Comparison of ENCODE assay signal across 14 cellular contexts in the genomic region with DNA sequence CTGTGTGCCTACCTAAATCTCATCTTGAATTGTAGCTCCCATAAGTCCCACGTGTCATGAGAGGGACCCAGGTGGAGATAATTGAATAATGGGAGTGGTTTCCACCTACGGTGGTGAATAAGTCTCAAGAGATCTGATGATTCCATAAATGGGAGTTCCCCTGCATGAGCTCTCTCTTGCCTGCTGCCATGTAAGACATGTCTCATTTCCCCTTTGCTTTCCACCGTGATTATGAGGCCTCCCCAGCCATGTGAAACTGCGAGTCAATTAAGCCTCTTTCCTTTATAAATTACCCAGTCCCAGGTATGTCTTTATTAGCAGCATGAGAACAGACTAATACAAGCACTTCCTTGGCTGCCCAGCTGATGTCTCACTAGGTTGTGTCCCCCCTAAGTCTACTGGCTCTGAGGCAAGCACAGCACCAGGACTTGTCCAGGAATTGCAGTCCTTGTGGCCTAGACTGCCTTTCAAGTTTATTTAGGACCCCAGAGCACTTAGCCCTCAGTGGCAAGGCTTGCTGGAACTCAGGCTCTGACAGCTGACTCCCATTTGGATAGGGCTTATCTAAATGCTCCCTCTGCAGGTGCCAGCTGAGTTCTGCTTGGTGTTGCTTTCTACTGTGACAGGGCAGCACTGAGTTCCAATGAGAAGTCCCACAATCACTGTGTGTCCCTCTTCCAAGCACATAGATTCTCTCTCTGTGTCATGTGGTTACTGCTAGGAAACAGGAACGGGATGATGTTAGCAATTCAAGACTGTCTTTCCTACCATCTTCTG. TPM values are rescaled to one million over a fixed set of nuclear protein-coding genes. Genes with fewer than 3 reads are reported as not detected.
DNase-seq lines count a peak whose midpoint lies in the region; ATAC-seq and TF ChIP-seq lines count a peak whose summit lies in the region.
"Had no signal": no experiment of that assay in that cellular context is flagged by ENCODE, and none has a peak within 500 bp of the region (broad histone marks: within the 10 kb centered on the region; RNA-seq: fewer than 3 reads in every experiment).

No MANE protein-coding gene starts in this region.

- H3K14ac ChIP-seq in H9 (ENCODE audit: insufficient read depth, low read length) = no peak overlapping the region

- in situ Hi-C loops in astrocyte of the cerebellum (cut with HindIII; ENCODE audit: low sequenced_read_pairs) = no loop called here

- H4K20me1 ChIP-seq in H9 (ENCODE audit: control insufficient read depth, insufficient read depth, insufficient read length) (no peaks in the 10 kb centered on the region), hepatocyte (ENCODE audit: insufficient read depth, poor library complexity, severe bottlenecking) (no peaks in the 10 kb centered on the region)

- no peak overlapping the region for H3K56ac ChIP-seq in H9 (ENCODE audit: insufficient read length, low read depth, low read length)

- no peaks in the 10 kb centered on the region for H3K79me2 ChIP-seq in H9 (ENCODE audit: insufficient read depth, low read length)
- no peaks in the 10 kb centered on the region for H3K79me2 ChIP-seq in hepatocyte

- no peak overlapping the region for H3K9ac ChIP-seq in H9 (ENCODE audit: extremely low read depth, insufficient read length, low read length)

- no peak overlapping the region for H4K5ac ChIP-seq in H9 (ENCODE audit: insufficient read length, low read depth, low read length)

- no peaks in the 10 kb centered on the region for H3K4me1 Mint-ChIP-seq in Calu3 (ENCODE audit: low read depth, unreplicated experiment)
- 0 out of 4 replicates have a peak, but pooled peaks cover 0 to 4% of the 10 kb centered on the region in 2 experiments for H3K4me1 Mint-ChIP-seq in H9
- H3K4me1 Mint-ChIP-seq: IgD-negative memory B cell had no signal

- H3K4me3 ChIP-seq in astrocyte of the cerebellum (ENCODE audit: low read depth, low read length) (no peak overlapping the region), hepatocyte (no peak overlapping the region)

- no peak overlapping the region for H4K8ac ChIP-seq in H9 (replicated peaks; ENCODE audit: insufficient read length, low read depth, low read length)

- no peak overlapping the region for H3K23ac ChIP-seq in H9 (ENCODE audit: insufficient read length, low read depth, low read length)

- no peaks in the 10 kb centered on the region for H3K9me2 ChIP-seq in hepatocyte (replicated peaks; ENCODE audit: insufficient read depth)

- H2BK20ac ChIP-seq in H9 (ENCODE audit: low read depth, low read length, poor library complexity, severe bottlenecking) = no peak overlapping the region

- intact Hi-C loops in Calu3 (cut with micrococcal nuclease; ENCODE audit: unreplicated experiment) = loop anchor here (5.0 to 10.0 kb wide), 2 partner anchors 157 to 250 kb away; no protein-coding TSS in a partner anchor

- no peak overlapping the region for H2BK12ac ChIP-seq in H9 (ENCODE audit: insufficient read length, low read depth, low read length)

- no TSS peak for BruUV-seq in Calu3 (replicated peaks; lab: Mats Ljungman, UMichigan)

- TF ChIP-seq CTCF in Calu3 (IDR thresholded peaks at IDR 0.05; ENCODE audit: unreplicated experiment) (no peak), H9 (conservative IDR thresholded peaks at IDR 0.05) (peak; percentile 62), astrocyte of the cerebellum (IDR thresholded peaks at IDR 0.05; ENCODE audit: low read depth, low read length, missing control alignments) (peak; percentile 15), hepatocyte (IDR thresholded peaks at IDR 0.05; ENCODE audit: poor library complexity) (peak; percentile 19), omental fat pad (IDR thresholded peaks at IDR 0.05) (no peak)

- no peak overlapping the region for H3K18ac ChIP-seq in H9 (ENCODE audit: insufficient read length, low read depth, low read length)

- no peak overlapping the region for H3K4me2 ChIP-seq in H9 (ENCODE audit: insufficient read depth, insufficient read length, low read length)
- H3K4me2 ChIP-seq in hepatocyte = no peak overlapping the region

- ATAC-seq in HG03039 (IDR thresholded peaks at IDR 0.05; ENCODE audit: unreplicated experiment) (no peak), omental fat pad (ENCODE audit: low FRiP score) (no peak)
- ATAC-seq: effector memory CD8-positive, alpha-beta T cell; sciatic nerve had no signal

- no peaks in the 10 kb centered on the region for H3K27me3 ChIP-seq in H9 (ENCODE audit: insufficient read depth, low read length)
- no peaks in the 10 kb centered on the region for H3K27me3 ChIP-seq in hepatocyte

- H3K9me3 Mint-ChIP-seq in Calu3 (ENCODE audit: low read depth, unreplicated experiment) (no peaks in the 10 kb centered on the region), H9 (peaks cover 8 to 12% of the 10 kb centered on the region in 2 experiments)

- no peaks in the 10 kb centered on the region for H3K36me3 Mint-ChIP-seq in Calu3 (ENCODE audit: insufficient read depth, unreplicated experiment)
- H3K36me3 Mint-ChIP-seq in H9 (ENCODE audit: insufficient read depth in 1 of 3, low read depth in 3 of 3) = peaks cover 2 to 13% (median 5%) of the 10 kb centered on the region in 3 experiments; a peak in 5 of 7 replicates
- H3K36me3 Mint-ChIP-seq: IgD-negative memory B cell had no signal

- H3K27me3 Mint-ChIP-seq in Calu3 (ENCODE audit: unreplicated experiment) = no peaks in the 10 kb centered on the region
- no peaks in the 10 kb centered on the region for H3K27me3 Mint-ChIP-seq in H9 (ENCODE audit: low read depth)
- H3K27me3 Mint-ChIP-seq: effector memory CD8-positive, alpha-beta T cell; IgD-negative memory B cell had no signal

- H3K9me3 ChIP-seq in H9 (ENCODE audit: control insufficient read depth, low read depth, low read length) = no peaks in the 10 kb centered on the region
- H3K9me3 ChIP-seq in hepatocyte (ENCODE audit: low read depth) = no peaks in the 10 kb centered on the region

- no peaks in the 10 kb centered on the region for H3K23me2 ChIP-seq in H9 (ENCODE audit: insufficient read length, low read depth, low read length, poor library complexity, severe bottlenecking)

- no peak overlapping the region for H2BK5ac ChIP-seq in H9 (ENCODE audit: insufficient read length, low read length)

- DNase-seq in Calu3 (peak; percentile 18), H9 (peak; percentile 71), astrocyte of the cerebellum (ENCODE audit: low read depth) (no peak), hepatocyte (ENCODE audit: low spot score) (peak; percentile 14), glomerular visceral epithelial cell (ENCODE audit: extremely low spot score) (no peak), omental fat pad (ENCODE audit: low spot score) (no peak)
- DNase-seq in stimulated activated CD4-positive, alpha-beta T cell treated with anti-CD3 and anti-CD28 coated beads, Interleukin-4, amount 100 ng/mL, for 24 hours = no peak
- DNase-seq: effector memory CD8-positive, alpha-beta T cell; NCI-H2081 treated with DMSO at 0.1 percent for 48 hours; trophoblast cell had no signal

- no peaks in the 10 kb centered on the region for H3K36me3 ChIP-seq in hepatocyte (replicated peaks; ENCODE audit: insufficient read depth, low read depth)

- H3K4me1 ChIP-seq in H9 (ENCODE audit: insufficient read depth, low read length) = no peaks in the 10 kb centered on the region
- no peaks in the 10 kb centered on the region for H3K4me1 ChIP-seq in hepatocyte (ENCODE audit: insufficient read depth)

- no peak overlapping the region for H4K91ac ChIP-seq in H9 (ENCODE audit: insufficient read length, low read depth, low read length)

- H3K27ac Mint-ChIP-seq in Calu3 (ENCODE audit: unreplicated experiment) (no peak overlapping the region), H9 (no peak overlapping the region)
- H3K27ac Mint-ChIP-seq: effector memory CD8-positive, alpha-beta T cell; IgD-negative memory B cell had no signal

- H3K27ac ChIP-seq in H9 (ENCODE audit: insufficient read length, low read depth, low read length) (no peak overlapping the region), hepatocyte (no peak overlapping the region)

- no peak overlapping the region for H2BK15ac ChIP-seq in H9 (ENCODE audit: low read depth, low read length)

- no peak overlapping the region for H2AFZ ChIP-seq in H9 (ENCODE audit: low read length)
- H2AFZ ChIP-seq in hepatocyte = no peak overlapping the region

- H3K79me1 ChIP-seq in H9 (ENCODE audit: insufficient read depth, low read depth, low read length, poor library complexity, severe bottlenecking) = no peaks in the 10 kb centered on the region

- no peak overlapping the region for H3T11ph ChIP-seq in H9 (ENCODE audit: low read length)

- no peak overlapping the region for H2AK5ac ChIP-seq in H9 (ENCODE audit: insufficient read length, low read length)

- H2BK120ac ChIP-seq in H9 (ENCODE audit: low read depth, low read length, poor library complexity, severe bottlenecking) = no peak overlapping the region

- no CpG with 5 or more reads among the region's 5 CpGs for WGBS in H9 (ENCODE audit: extremely low coverage, insufficient read length, low lambda C conversion rate)
- WGBS in hepatocyte (ENCODE audit: low lambda C conversion rate, missing lambda C conversion rate) = 78% methylated on average over 5 of the region's 5 CpGs

- H3K4me3 Mint-ChIP-seq in Calu3 (ENCODE audit: low read depth, unreplicated experiment) (no peak overlapping the region), H9 (no peak overlapping the region)
- H3K4me3 Mint-ChIP-seq: effector memory CD8-positive, alpha-beta T cell; IgD-negative memory B cell had no signal

- CTCF ChIA-PET in Calu3 (lab: Charles Lee) = no interaction called here

- H3K4ac ChIP-seq in H9 (ENCODE audit: low read depth, low read length) = no peak overlapping the region

RNA-seq across cellular contexts. Expression of a gene that starts 59.0 kb away (rescaled TPM):
- not detected in 2 replicates for total RNA-seq in Calu3 (2022)
- not detected in 2 replicates for total RNA-seq in H9 (2021)
- 1.2 TPM in 1 of 2 replicates, not detected in the other for total RNA-seq in hepatocyte
- not detected in 2 replicates for polyA plus RNA-seq in hepatocyte
- not detected for total RNA-seq in omental fat pad
- total RNA-seq: sciatic nerve had no signal
- polyA plus RNA-seq: adipose tissue, IgD-negative memory B cell had no signal

Comparison
In these comparisons a context has a peak if more than half of its experiments do, and no peak if none do; other contexts are left out.
1. DNase-seq: peak in Calu3 (single experiment), H9 (single experiment) and hepatocyte (single experiment); none in astrocyte of the cerebellum (single experiment), stimulated activated CD4-positive, alpha-beta T cell treated with anti-CD3 and anti-CD28 coated beads, Interleukin-4, amount 100 ng/mL, for 24 hours (single experiment), glomerular visceral epithelial cell (single experiment) and omental fat pad (single experiment).
2. CTCF ChIP-seq: peak in H9 (single experiment), astrocyte of the cerebellum (single experiment) and hepatocyte (single experiment); none in Calu3 (single experiment) and omental fat pad (0 of 3).